Comparison of ENCODE assay signal across 1 cellular context in the genomic region with DNA sequence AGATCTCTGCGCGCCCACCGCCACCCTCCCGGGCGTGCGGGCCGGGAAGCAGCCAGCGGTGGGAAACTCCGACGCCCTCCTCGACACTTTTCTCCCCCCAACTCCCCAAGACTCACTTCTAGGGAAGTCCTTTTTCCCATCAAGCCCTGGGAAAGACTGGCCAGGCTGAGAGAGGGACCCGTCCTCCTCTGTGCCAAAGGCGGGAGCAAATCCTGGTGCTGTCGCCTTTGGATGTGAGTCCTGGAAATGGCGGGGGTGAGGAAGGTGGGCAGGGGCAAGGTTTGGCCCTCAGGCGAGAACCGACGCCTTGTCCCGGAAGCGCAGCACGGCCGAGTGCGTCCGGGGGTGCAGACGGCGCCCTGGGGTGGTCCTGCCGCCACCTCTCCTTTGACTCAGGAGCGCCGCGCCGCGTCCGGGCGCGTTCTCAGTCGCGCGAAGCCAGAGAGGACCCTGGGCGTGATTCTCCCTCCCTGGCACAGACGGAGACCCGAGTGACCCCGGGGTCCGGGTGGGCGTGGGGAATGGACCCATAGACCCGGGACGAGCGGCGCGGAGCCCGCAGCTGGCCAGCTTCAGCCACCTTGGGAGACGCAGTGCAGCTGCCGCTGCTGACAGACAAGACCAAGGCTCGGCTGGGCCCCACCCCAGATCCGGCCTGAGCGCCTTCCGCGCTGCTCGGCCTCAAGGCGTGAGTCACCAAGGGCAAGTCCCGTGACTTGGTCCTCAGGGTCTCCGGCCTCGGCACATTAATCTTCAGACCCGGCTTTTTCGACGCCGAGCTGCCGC.
TF ChIP-seq lines count a peak whose summit lies in the region.

No MANE protein-coding gene starts in this region.

TF ChIP-seq in HepG2, 621 proteins besides CTCF, POLR2A, EP300 and RAD21 (continued from another document and continues in another):
- TF ChIP-seq SRF (IDR thresholded peaks at IDR 0.05; ENCODE audit: low read depth, low read length), result no peak
- peak; percentile 81 for TF ChIP-seq GATAD1 (CRISPR knock-in tag; IDR thresholded peaks at IDR 0.05)
- TF ChIP-seq BHLHE40 (IDR thresholded peaks at IDR 0.05; ENCODE audit: low read length), result peak; percentile 79
- peak; percentile 32; the same call in 1 of the 2 replicates for TF ChIP-seq HBP1 (CRISPR knock-in tag; IDR thresholded peaks at IDR 0.05; ENCODE audit: low read depth)
- TF ChIP-seq, protein P1, sequence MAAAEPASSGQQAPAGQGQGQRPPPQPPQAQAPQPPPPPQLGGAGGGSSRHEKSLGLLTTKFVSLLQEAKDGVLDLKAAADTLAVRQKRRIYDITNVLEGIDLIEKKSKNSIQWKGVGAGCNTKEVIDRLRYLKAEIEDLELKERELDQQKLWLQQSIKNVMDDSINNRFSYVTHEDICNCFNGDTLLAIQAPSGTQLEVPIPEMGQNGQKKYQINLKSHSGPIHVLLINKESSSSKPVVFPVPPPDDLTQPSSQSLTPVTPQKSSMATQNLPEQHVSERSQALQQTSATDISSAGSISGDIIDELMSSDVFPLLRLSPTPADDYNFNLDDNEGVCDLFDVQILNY (CRISPR knock-in tag; conservative IDR thresholded peaks at IDR 0.05), result no peak
- TF ChIP-seq ZNF570 (CRISPR knock-in tag; IDR thresholded peaks at IDR 0.05; ENCODE audit: borderline replicate concordance), result no peak; the same call in 1 of the 2 replicates
- no peak for TF ChIP-seq JUNB (CRISPR knock-in tag; IDR thresholded peaks at IDR 0.05; ENCODE audit: borderline replicate concordance)
- peak; percentile 77 for TF ChIP-seq ZBTB38 (CRISPR knock-in tag; IDR thresholded peaks at IDR 0.05)
- no peak for TF ChIP-seq LCORL (IDR thresholded peaks at IDR 0.05)
- peak; percentile 72; the same call in 1 of the 2 replicates for TF ChIP-seq LCORL (CRISPR knock-in tag; IDR thresholded peaks at IDR 0.05)
- TF ChIP-seq, protein P2, sequence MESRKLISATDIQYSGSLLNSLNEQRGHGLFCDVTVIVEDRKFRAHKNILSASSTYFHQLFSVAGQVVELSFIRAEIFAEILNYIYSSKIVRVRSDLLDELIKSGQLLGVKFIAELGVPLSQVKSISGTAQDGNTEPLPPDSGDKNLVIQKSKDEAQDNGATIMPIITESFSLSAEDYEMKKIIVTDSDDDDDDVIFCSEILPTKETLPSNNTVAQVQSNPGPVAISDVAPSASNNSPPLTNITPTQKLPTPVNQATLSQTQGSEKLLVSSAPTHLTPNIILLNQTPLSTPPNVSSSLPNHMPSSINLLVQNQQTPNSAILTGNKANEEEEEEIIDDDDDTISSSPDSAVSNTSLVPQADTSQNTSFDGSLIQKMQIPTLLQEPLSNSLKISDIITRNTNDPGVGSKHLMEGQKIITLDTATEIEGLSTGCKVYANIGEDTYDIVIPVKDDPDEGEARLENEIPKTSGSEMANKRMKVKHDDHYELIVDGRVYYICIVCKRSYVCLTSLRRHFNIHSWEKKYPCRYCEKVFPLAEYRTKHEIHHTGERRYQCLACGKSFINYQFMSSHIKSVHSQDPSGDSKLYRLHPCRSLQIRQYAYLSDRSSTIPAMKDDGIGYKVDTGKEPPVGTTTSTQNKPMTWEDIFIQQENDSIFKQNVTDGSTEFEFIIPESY (CRISPR knock-in tag; IDR thresholded peaks at IDR 0.05), result no peak
- TF ChIP-seq FOSL1 (CRISPR knock-in tag; IDR thresholded peaks at IDR 0.05; ENCODE audit: borderline replicate concordance), result 0 out of 2 replicates have a peak, but pooled peaks have one; percentile 57
- peak; percentile 56; the same call in 1 of the 2 replicates for TF ChIP-seq PRMT3 (CRISPR knock-in tag; IDR thresholded peaks at IDR 0.05; ENCODE audit: borderline replicate concordance, low read depth)
- TF ChIP-seq NCOR1 (IDR thresholded peaks at IDR 0.05; ENCODE audit: borderline replicate concordance, low read length), result no peak; the same call in 1 of the 2 replicates
- TF ChIP-seq NR2C2 (CRISPR knock-in tag; IDR thresholded peaks at IDR 0.05; ENCODE audit: borderline replicate concordance), result peak; percentile 92
- no peak; the same call in 1 of the 2 replicates for TF ChIP-seq MEIS1 (CRISPR knock-in tag; IDR thresholded peaks at IDR 0.05; ENCODE audit: borderline replicate concordance)
- 0 out of 2 replicates have a peak, but pooled peaks have one; percentile 24 for TF ChIP-seq TGIF2 (CRISPR knock-in tag; IDR thresholded peaks at IDR 0.05)
- peak; percentile 68; the same call in 1 of the 2 replicates for TF ChIP-seq HOXA3 (CRISPR knock-in tag; IDR thresholded peaks at IDR 0.05)
- TF ChIP-seq ATF6 (CRISPR knock-in tag; conservative IDR thresholded peaks at IDR 0.05), result no peak
- TF ChIP-seq DNMT1 (CRISPR knock-in tag; IDR thresholded peaks at IDR 0.05), result peak; percentile 64; the same call in 1 of the 2 replicates
- peak; percentile 60; the same call in 1 of the 2 replicates for TF ChIP-seq TMF1 (CRISPR knock-in tag; IDR thresholded peaks at IDR 0.05; ENCODE audit: low read depth)
- TF ChIP-seq PAXIP1 (CRISPR knock-in tag; conservative IDR thresholded peaks at IDR 0.05), result peak; percentile 73; the same call in 1 of the 2 replicates
- TF ChIP-seq ZNF510 (CRISPR knock-in tag; IDR thresholded peaks at IDR 0.05; ENCODE audit: low read depth), result no peak
- no peak for TF ChIP-seq SP140L (CRISPR knock-in tag; IDR thresholded peaks at IDR 0.05; ENCODE audit: borderline replicate concordance)
- TF ChIP-seq TSC22D2 (CRISPR knock-in tag; IDR thresholded peaks at IDR 0.05; ENCODE audit: borderline replicate concordance), result no peak; the same call in 1 of the 2 replicates
- TF ChIP-seq POLR2G (IDR thresholded peaks at IDR 0.05; ENCODE audit: low read depth, low read length), result peak; percentile 79
- TF ChIP-seq SIX1 (CRISPR knock-in tag; IDR thresholded peaks at IDR 0.05; ENCODE audit: borderline replicate concordance), result no peak
- no peak for TF ChIP-seq ZNF496 (CRISPR knock-in tag; IDR thresholded peaks at IDR 0.05; ENCODE audit: insufficient replicate concordance)
- TF ChIP-seq MED1 (CRISPR knock-in tag; IDR thresholded peaks at IDR 0.05), result peak; percentile 48
- TF ChIP-seq HNRNPK (IDR thresholded peaks at IDR 0.05; ENCODE audit: low read depth, low read length, poor library complexity, severe bottlenecking), result peak; percentile 57
- no peak for TF ChIP-seq NR2F6 (IDR thresholded peaks at IDR 0.05)
- peak; percentile 75 for TF ChIP-seq NR2F6 (CRISPR knock-in tag; IDR thresholded peaks at IDR 0.05)
- peak; percentile 8 for TF ChIP-seq HDAC2 (CRISPR knock-in tag; IDR thresholded peaks at IDR 0.05)
- TF ChIP-seq, protein P3, sequence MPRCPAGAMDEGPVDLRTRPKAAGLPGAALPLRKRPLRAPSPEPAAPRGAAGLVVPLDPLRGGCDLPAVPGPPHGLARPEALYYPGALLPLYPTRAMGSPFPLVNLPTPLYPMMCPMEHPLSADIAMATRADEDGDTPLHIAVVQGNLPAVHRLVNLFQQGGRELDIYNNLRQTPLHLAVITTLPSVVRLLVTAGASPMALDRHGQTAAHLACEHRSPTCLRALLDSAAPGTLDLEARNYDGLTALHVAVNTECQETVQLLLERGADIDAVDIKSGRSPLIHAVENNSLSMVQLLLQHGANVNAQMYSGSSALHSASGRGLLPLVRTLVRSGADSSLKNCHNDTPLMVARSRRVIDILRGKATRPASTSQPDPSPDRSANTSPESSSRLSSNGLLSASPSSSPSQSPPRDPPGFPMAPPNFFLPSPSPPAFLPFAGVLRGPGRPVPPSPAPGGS (CRISPR knock-in tag; IDR thresholded peaks at IDR 0.05), result no peak
- TF ChIP-seq SIN3A (IDR thresholded peaks at IDR 0.05; ENCODE audit: borderline replicate concordance, low read depth, low read length), result peak; percentile 26; the same call in 1 of the 2 replicates
- TF ChIP-seq POGK (CRISPR knock-in tag; conservative IDR thresholded peaks at IDR 0.05), result peak; percentile 56; the same call in 1 of the 2 replicates
- TF ChIP-seq ETV5 (CRISPR knock-in tag; IDR thresholded peaks at IDR 0.05; ENCODE audit: borderline replicate concordance), result peak; percentile 87
- peak; percentile 91 for TF ChIP-seq ARNT2 (CRISPR knock-in tag; IDR thresholded peaks at IDR 0.05; ENCODE audit: low read depth)
- TF ChIP-seq ZIK1 (CRISPR knock-in tag; IDR thresholded peaks at IDR 0.05; ENCODE audit: borderline replicate concordance, low read depth), result peak; percentile 77; the same call in 1 of the 2 replicates
- no peak; the same call in 1 of the 2 replicates for TF ChIP-seq KAT8 (CRISPR knock-in tag; IDR thresholded peaks at IDR 0.05)
- no peak for TF ChIP-seq EZH2 (conservative IDR thresholded peaks at IDR 0.05; ENCODE audit: low read depth, low read length)
- TF ChIP-seq HMG20B (CRISPR knock-in tag; conservative IDR thresholded peaks at IDR 0.05), result no peak
- TF ChIP-seq, protein P4, sequence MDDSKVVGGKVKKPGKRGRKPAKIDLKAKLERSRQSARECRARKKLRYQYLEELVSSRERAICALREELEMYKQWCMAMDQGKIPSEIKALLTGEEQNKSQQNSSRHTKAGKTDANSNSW (CRISPR knock-in tag; IDR thresholded peaks at IDR 0.05; ENCODE audit: borderline replicate concordance), result no peak; the same call in 1 of the 2 replicates
- TF ChIP-seq, protein P5, sequence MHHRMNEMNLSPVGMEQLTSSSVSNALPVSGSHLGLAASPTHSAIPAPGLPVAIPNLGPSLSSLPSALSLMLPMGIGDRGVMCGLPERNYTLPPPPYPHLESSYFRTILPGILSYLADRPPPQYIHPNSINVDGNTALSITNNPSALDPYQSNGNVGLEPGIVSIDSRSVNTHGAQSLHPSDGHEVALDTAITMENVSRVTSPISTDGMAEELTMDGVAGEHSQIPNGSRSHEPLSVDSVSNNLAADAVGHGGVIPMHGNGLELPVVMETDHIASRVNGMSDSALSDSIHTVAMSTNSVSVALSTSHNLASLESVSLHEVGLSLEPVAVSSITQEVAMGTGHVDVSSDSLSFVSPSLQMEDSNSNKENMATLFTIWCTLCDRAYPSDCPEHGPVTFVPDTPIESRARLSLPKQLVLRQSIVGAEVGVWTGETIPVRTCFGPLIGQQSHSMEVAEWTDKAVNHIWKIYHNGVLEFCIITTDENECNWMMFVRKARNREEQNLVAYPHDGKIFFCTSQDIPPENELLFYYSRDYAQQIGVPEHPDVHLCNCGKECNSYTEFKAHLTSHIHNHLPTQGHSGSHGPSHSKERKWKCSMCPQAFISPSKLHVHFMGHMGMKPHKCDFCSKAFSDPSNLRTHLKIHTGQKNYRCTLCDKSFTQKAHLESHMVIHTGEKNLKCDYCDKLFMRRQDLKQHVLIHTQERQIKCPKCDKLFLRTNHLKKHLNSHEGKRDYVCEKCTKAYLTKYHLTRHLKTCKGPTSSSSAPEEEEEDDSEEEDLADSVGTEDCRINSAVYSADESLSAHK (CRISPR knock-in tag; IDR thresholded peaks at IDR 0.05; ENCODE audit: borderline replicate concordance), result 0 out of 2 replicates have a peak, but pooled peaks have one; percentile 9
- 0 out of 2 replicates have a peak, but pooled peaks have one; percentile 38 for TF ChIP-seq ZNF121 (CRISPR knock-in tag; IDR thresholded peaks at IDR 0.05)
